In the genomic region with DNA sequence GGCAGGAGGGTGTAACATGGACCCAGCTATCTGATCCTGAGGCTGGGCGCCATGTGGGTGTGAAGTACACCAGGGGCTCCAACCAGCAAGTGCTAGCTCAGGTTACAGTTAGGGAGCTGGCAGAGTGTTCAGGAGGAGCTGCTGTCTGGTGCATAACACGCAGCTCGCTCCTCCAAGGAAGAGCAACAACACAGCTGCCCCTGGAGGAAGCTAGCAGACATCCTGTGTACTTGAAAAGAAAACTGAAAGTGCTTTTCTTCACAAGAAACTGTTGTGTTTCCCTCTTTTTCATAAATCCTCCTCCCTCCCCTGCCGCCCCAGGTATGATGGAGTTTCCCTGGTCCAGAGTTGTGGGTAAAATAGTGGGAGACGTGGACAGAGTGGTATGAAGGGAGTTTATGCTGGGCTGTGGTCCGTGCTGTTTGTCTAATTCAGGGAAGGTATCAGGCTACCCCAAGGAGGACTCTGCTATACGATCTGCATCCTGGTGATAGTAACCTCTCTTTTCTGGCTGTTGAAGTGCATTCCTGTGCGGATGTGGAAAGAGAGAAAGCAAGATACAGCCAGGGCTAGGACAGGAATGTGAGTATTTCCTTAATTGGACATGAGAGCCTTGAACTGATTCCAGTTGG, we compare ENCODE assay signal across 8 cellular contexts. TPM values are rescaled to one million over a fixed set of nuclear protein-coding genes. Genes with fewer than 3 reads are reported as not detected.
DNase-seq lines count a peak whose midpoint lies in the region; ATAC-seq and TF ChIP-seq lines count a peak whose summit lies in the region.

No MANE protein-coding gene starts in this region.

- DNase-seq in GM13977 (ENCODE audit: low spot score) (peak; percentile 42), H7 (peak; percentile 36), NCI-H2171 treated with DMSO at 0.1 percent for 48 hours (lab: John Stamatoyannopoulos, UW) (peak; percentile 94), heart left ventricle (peak in 4 of 5 donors; percentile 43 to 67 (median 62)), sigmoid colon (peak; percentile 84), epidermal melanocyte (ENCODE audit: insufficient read length, low spot score) (no peak)
- DNase-seq in activated effector memory CD4-positive, alpha-beta T cell treated with Interleukin-2 at 50 U/mL for 16 hours, result peak; percentile 43
- no peak for DNase-seq in stimulated activated CD4-positive, alpha-beta T cell treated with anti-CD3 and anti-CD28 coated beads, Interleukin-12 subunit alpha, Interleukin-12 subunit beta, amount 100 ng/mL, for 4 hours

- H3K36me3 ChIP-seq in H7 (replicated peaks; ENCODE audit: control insufficient read depth, insufficient read depth, low read length), result no peaks in the 10 kb centered on the region
- no peaks in the 10 kb centered on the region for H3K36me3 ChIP-seq in heart left ventricle
- H3K36me3 ChIP-seq in sigmoid colon, result no peaks in the 10 kb centered on the region

- ATAC-seq in heart left ventricle, result peak; percentile 43 to 84 (median 61)

- H3K27ac ChIP-seq in heart left ventricle (peak overlapping the region; percentile 25 to 93 (median 75)), sigmoid colon (peak overlapping the region; percentile 63 to 86 (median 86))

- intact Hi-C loops in heart left ventricle (cut with DNase I) (no loop called here), sigmoid colon (cut with DNase I) (loop anchor here (10.0 kb wide), 1 partner anchor 1790 kb away; a partner anchor contains a TSS)

- in situ Hi-C loops in GM13977 (cut with MboI; ENCODE audit: low pct_unique_long_range_greater_than_20kb, low sequenced_read_pairs, unreplicated experiment), result no loop called here

- H3K9me3 ChIP-seq in heart left ventricle (no peaks in the 10 kb centered on the region), sigmoid colon (no peaks in the 10 kb centered on the region)

- peaks cover 10% of the 10 kb centered on the region for H3K27me3 ChIP-seq in H7 (ENCODE audit: control insufficient read depth, insufficient read depth, low read length)
- H3K27me3 ChIP-seq in heart left ventricle, result peaks cover 0 to under 1% (median 0%) of the 10 kb centered on the region in 9 donors
- H3K27me3 ChIP-seq in sigmoid colon, result no peaks in the 10 kb centered on the region

- no peak for TF ChIP-seq EP300 in sigmoid colon (IDR thresholded peaks at IDR 0.05)

- TF ChIP-seq CTCF in GM13977 (IDR thresholded peaks at IDR 0.05; ENCODE audit: extremely low read depth, insufficient read depth, missing control alignments) (no peak), heart left ventricle (IDR thresholded peaks at IDR 0.05) (peak in 1 of 12 donors; percentile 5), sigmoid colon (IDR thresholded peaks at IDR 0.05) (peak in 1 of 4 experiments; percentile 15)

- H3K4me1 ChIP-seq in heart left ventricle, result peaks cover 0 to 40% (median 26%) of the 10 kb centered on the region in 12 donors
- peaks cover 0 to 31% (median 26%) of the 10 kb centered on the region in 4 donors for H3K4me1 ChIP-seq in sigmoid colon

- no peak for TF ChIP-seq POLR2A in heart left ventricle (IDR thresholded peaks at IDR 0.05)
- peak in 1 of 2 donors; percentile 63 for TF ChIP-seq POLR2A in sigmoid colon (IDR thresholded peaks at IDR 0.05)

- 8 to 13% (median 10%) methylated on average over 8 of the region's 8 CpGs for WGBS in heart left ventricle, 4 donors
- WGBS in sigmoid colon, 2 donors, result 8% methylated on average over 8 of the region's 8 CpGs

- H3K4me3 ChIP-seq in H7 (ENCODE audit: insufficient read depth, low read depth, low read length), result no peak overlapping the region
- peak overlapping the region in 10 of 12 donors; percentile 29 to 53 (median 40) for H3K4me3 ChIP-seq in heart left ventricle
- H3K4me3 ChIP-seq in sigmoid colon, result peak overlapping the region in 3 of 4 donors; percentile 7 to 44 (median 39)

RNA-seq across cellular contexts. Expression of a gene that starts 6.1 kb away (rescaled TPM):
- 90.7 and 93.3 TPM in 2 replicates for total RNA-seq in H7 (2014; rRNA removed; shearing (Covaris generic))
- total RNA-seq in heart left ventricle (100 to 1,000 TPM; 125 to 226 (median 169) TPM), sigmoid colon (10 to 100 TPM; 11.4 to 25.0 (median 22.2) TPM)
- polyA plus RNA-seq in heart left ventricle (100 to 1,000 TPM in 1 of 2 donors, 10 to 100 TPM in 1; 54.2 to 166 TPM), sigmoid colon (10 to 100 TPM in 1 of 3 donors, 1 to 10 TPM in 2; 4.2 to 51.8 (median 5.3) TPM)

Comparison
In these comparisons a context has a peak if more than half of its experiments do, and no peak if none do; other contexts are left out.
1. DNase-seq: peak in GM13977 (single experiment), H7 (single experiment), NCI-H2171 treated with DMSO at 0.1 percent for 48 hours (single experiment), activated effector memory CD4-positive, alpha-beta T cell treated with Interleukin-2 at 50 U/mL for 16 hours (single experiment), heart left ventricle (4 of 5) and sigmoid colon (single experiment); none in epidermal melanocyte (single experiment) and stimulated activated CD4-positive, alpha-beta T cell treated with anti-CD3 and anti-CD28 coated beads, Interleukin-12 subunit alpha, Interleukin-12 subunit beta, amount 100 ng/mL, for 4 hours (single experiment).